ENCODE assay signal across 9 cellular contexts in the genomic region with DNA sequence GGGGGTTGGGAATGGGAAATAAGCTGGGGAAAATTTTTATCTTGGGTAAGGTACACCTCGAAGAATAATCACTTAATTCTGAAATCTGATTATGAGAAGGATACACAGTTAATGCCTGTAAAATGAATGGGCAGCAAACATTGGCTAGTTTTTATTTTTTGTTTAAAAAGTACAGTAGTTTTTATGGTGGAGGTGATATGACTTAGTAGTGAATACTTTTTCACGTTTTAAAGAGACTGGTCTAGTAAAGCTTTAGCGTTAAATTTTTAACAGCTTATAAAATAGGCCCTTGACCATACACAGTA. TPM values are rescaled to one million over a fixed set of nuclear protein-coding genes. Genes with fewer than 3 reads are reported as not detected.
DNase-seq lines count a peak whose midpoint lies in the region; ATAC-seq and TF ChIP-seq lines count a peak whose summit lies in the region.
"Had no signal": no experiment of that assay in that cellular context is flagged by ENCODE, and none has a peak within 500 bp of the region (broad histone marks: within the 10 kb centered on the region; RNA-seq: fewer than 3 reads in every experiment).

No MANE protein-coding gene starts in this region.

- in situ Hi-C loops in ACHN (cut with HindIII; ENCODE audit: low pct_ligation_motif_present, low pct_unique_long_range_greater_than_20kb, low sequenced_read_pairs), result no loop called here

- no peaks in the 10 kb centered on the region for H3K79me2 ChIP-seq in Karpas-422 (ENCODE audit: low read length)

- H3K9ac ChIP-seq in Karpas-422 (ENCODE audit: low read length), result no peak overlapping the region

- H3K36me3 ChIP-seq in Karpas-422 (ENCODE audit: insufficient read depth, low read length), result no peaks in the 10 kb centered on the region
- H3K36me3 ChIP-seq in naive thymus-derived CD4-positive, alpha-beta T cell (ENCODE audit: control insufficient read depth in 2 of 3, insufficient read depth in 3 of 3, low read length in 3 of 3), result peaks cover 0 to 8% (median 0%) of the 10 kb centered on the region in 3 experiments

- POLR2A ChIA-PET in naive thymus-derived CD4-positive, alpha-beta T cell (lab: Charles Lee), result interaction anchor here (0.6 kb wide), 1 partner anchor 185 kb away, joined by 3 read pairs; no protein-coding TSS in a partner anchor

- ATAC-seq in naive thymus-derived CD4-positive, alpha-beta T cell, result no peak
- ATAC-seq in GM19463 (IDR thresholded peaks at IDR 0.05; ENCODE audit: unreplicated experiment), result no peak
- no peak for ATAC-seq in GM21786 (IDR thresholded peaks at IDR 0.05; ENCODE audit: unreplicated experiment)

- peaks cover 0 to 12% (median 0%) of the 10 kb centered on the region in 5 donors for H3K27me3 Mint-ChIP-seq in naive thymus-derived CD4-positive, alpha-beta T cell

- H3K4me3 Mint-ChIP-seq in naive thymus-derived CD4-positive, alpha-beta T cell, result peak overlapping the region; percentile 68 to 99 (median 94)

- no peaks in the 10 kb centered on the region for H3K9me3 ChIP-seq in Karpas-422 (ENCODE audit: low read length)
- no peaks in the 10 kb centered on the region for H3K9me3 ChIP-seq in naive thymus-derived CD4-positive, alpha-beta T cell (ENCODE audit: control insufficient read depth in 2 of 3, low read length in 3 of 3)

- intact Hi-C loops in naive thymus-derived CD4-positive, alpha-beta T cell (cut with micrococcal nuclease), result loop anchor here (5.0 kb wide), 4 partner anchors 33 to 1147 kb away; partner anchors contain the start of genes CCDC146 (in 1 of the 2) and FGL2 (in 1 of the 2)
- intact Hi-C loops in posterior vena cava (cut with DNase I), result no loop called here

- H3K27me3 ChIP-seq in Karpas-422 (ENCODE audit: low read length), result no peaks in the 10 kb centered on the region
- H3K27me3 ChIP-seq in naive thymus-derived CD4-positive, alpha-beta T cell (ENCODE audit: control insufficient read depth in 2 of 2, insufficient read depth in 2 of 2, low read length in 2 of 2), result no peaks in the 10 kb centered on the region

- no peak overlapping the region for H3K4me3 ChIP-seq in Karpas-422 (ENCODE audit: low read length)
- H3K4me3 ChIP-seq in choroid plexus epithelial cell (ENCODE audit: low read depth, low read length), result peak overlapping the region; percentile 92
- no peak overlapping the region for H3K4me3 ChIP-seq in naive thymus-derived CD4-positive, alpha-beta T cell (ENCODE audit: low read length)

- no peak for TF ChIP-seq CTCF in choroid plexus epithelial cell (conservative IDR thresholded peaks at IDR 0.05; ENCODE audit: low read depth, low read length)

- no peak overlapping the region for H3K27ac ChIP-seq in Karpas-422 (ENCODE audit: low read length)
- H3K27ac ChIP-seq in naive thymus-derived CD4-positive, alpha-beta T cell (ENCODE audit: low read depth, low read length), result no peak overlapping the region

- H3K4me1 ChIP-seq in Karpas-422 (ENCODE audit: low read length), result peaks cover 10% of the 10 kb centered on the region
- peaks cover 0 to 15% of the 10 kb centered on the region in 2 donors for H3K4me1 ChIP-seq in naive thymus-derived CD4-positive, alpha-beta T cell (ENCODE audit: control insufficient read depth in 2 of 2, insufficient read depth in 2 of 2, low read length in 2 of 2)

- H3K36me3 Mint-ChIP-seq in naive thymus-derived CD4-positive, alpha-beta T cell, result peaks cover 0 to 3% (median 0%) of the 10 kb centered on the region in 5 donors

- H4K20me1 ChIP-seq in Karpas-422 (ENCODE audit: insufficient read depth, low read depth, low read length), result peaks cover 14% of the 10 kb centered on the region; the same call in 1 of the 2 replicates

- peaks cover 25 to 53% (median 38%) of the 10 kb centered on the region in 7 donors for H3K4me1 Mint-ChIP-seq in naive thymus-derived CD4-positive, alpha-beta T cell

- peaks cover 0 to 2% (median 0%) of the 10 kb centered on the region in 11 donors for H3K9me3 Mint-ChIP-seq in naive thymus-derived CD4-positive, alpha-beta T cell

- peak; percentile 15 for DNase-seq in ACHN
- peak; percentile 12 for DNase-seq in Karpas-422
- peak; percentile 33 for DNase-seq in choroid plexus epithelial cell (ENCODE audit: low read depth)
- DNase-seq in naive thymus-derived CD4-positive, alpha-beta T cell, result no peak
- DNase-seq in posterior vena cava (ENCODE audit: low spot score), result no peak
- no peak for DNase-seq in amygdala (lab: John Stamatoyannopoulos, UW)
- DNase-seq: NCI-H1436 treated with DMSO at 0.1 percent for 48 hours had no signal

- H3K4me2 ChIP-seq in Karpas-422 (ENCODE audit: low read depth, low read length, poor library complexity, severe bottlenecking), result peak overlapping the region; percentile 98

- H3K9me2 ChIP-seq in Karpas-422 (replicated peaks; ENCODE audit: insufficient read depth, low read length), result no peaks in the 10 kb centered on the region

- H2AFZ ChIP-seq in Karpas-422 (ENCODE audit: low read length), result no peak overlapping the region

- H3K27ac Mint-ChIP-seq in naive thymus-derived CD4-positive, alpha-beta T cell, result peak overlapping the region in 5 of 9 donors; percentile 26 to 74 (median 56)

- CTCF ChIA-PET in naive thymus-derived CD4-positive, alpha-beta T cell (lab: Charles Lee), result no interaction called here

RNA-seq across cellular contexts. Expression of gene PTPN12, which starts 1.8 kb away (rescaled TPM):
- 6.2 and 17.1 TPM in 2 replicates for total RNA-seq in Karpas-422 (2014; rRNA removed; shearing (Covaris generic); ENCODE audit: low replicate concordance)
- total RNA-seq in naive thymus-derived CD4-positive, alpha-beta T cell, result 10 to 100 TPM; 19.3 to 50.0 (median 24.2) TPM
- polyA plus RNA-seq in naive thymus-derived CD4-positive, alpha-beta T cell, result 1 to 10 TPM; 1.4 to 1.5 TPM
- 100 to 1,000 TPM in 1 of 2 donors, 10 to 100 TPM in 1; 92.6 to 103 TPM for total RNA-seq in posterior vena cava

Comparison
In these comparisons a context has a peak if more than half of its experiments do, and no peak if none do; other contexts are left out.
1. DNase-seq: peak in ACHN (single experiment), Karpas-422 (single experiment) and choroid plexus epithelial cell (single experiment); none in naive thymus-derived CD4-positive, alpha-beta T cell (0 of 9), posterior vena cava (single experiment) and amygdala (0 of 56).
2. intact Hi-C loops: an anchor here in naive thymus-derived CD4-positive, alpha-beta T cell (5.0 kb wide); none called in posterior vena cava.